In the genomic region with DNA sequence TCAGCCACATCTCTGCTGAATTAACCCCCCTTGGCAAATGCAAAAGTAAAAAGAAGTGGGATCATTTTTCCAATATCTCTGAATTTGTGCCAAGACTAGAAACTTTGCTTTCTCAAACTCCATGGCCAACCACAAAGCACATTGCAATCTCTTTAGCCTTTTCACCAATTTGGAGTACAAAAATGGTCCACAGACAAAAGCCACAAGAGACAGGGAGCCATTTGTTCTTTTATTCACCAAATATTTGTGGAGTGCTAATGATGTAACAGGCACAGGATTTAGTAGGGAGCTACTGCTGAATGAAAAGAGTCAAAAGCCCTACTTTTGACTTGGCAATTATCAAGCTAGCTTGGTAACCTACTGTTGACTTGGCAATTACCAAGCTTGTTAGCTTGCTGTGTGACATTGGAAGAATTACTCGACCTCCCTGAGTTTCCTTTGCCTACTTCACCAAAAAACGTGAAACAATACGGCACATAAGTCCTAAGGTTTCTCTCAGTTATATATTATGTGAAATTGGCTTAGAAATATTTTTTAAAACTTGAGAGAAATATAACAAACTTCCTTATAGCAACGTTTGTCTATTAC, we compare ENCODE assay signal across 20 cellular contexts.
DNase-seq lines count a peak whose midpoint lies in the region; ATAC-seq and TF ChIP-seq lines count a peak whose summit lies in the region.
"Had no signal": no experiment of that assay in that cellular context is flagged by ENCODE, and none has a peak within 500 bp of the region (broad histone marks: within the 10 kb centered on the region; RNA-seq: fewer than 3 reads in every experiment).

No MANE protein-coding gene starts in this region.

- H3K9me3 ChIP-seq in PC-3 (ENCODE audit: low read length) (no peaks in the 10 kb centered on the region), hepatocyte (ENCODE audit: low read depth) (no peaks in the 10 kb centered on the region)
- H3K9me3 ChIP-seq: BLaER1, Caco-2 had no signal

- H3K79me2 ChIP-seq in PC-3 (ENCODE audit: low read length) (no peaks in the 10 kb centered on the region), hepatocyte (no peaks in the 10 kb centered on the region)

- no peaks in the 10 kb centered on the region for H3F3A ChIP-seq in PC-3 (ENCODE audit: low read length, unreplicated experiment)

- H3K27ac ChIP-seq in PC-3 (ENCODE audit: low read length) (peak overlapping the region; percentile 84), foreskin keratinocyte (peak overlapping the region; percentile 70), hepatocyte (no peak overlapping the region)
- H3K27ac ChIP-seq: BLaER1, RWPE1 had no signal

- 84% methylated on average over 4 of the region's 4 CpGs for WGBS in hepatocyte (ENCODE audit: low lambda C conversion rate, missing lambda C conversion rate)

- no TSS peak for BruUV-seq in PC-3 (replicated peaks; lab: Mats Ljungman, UMichigan)

- H3K4me3 ChIP-seq in PC-3 (ENCODE audit: low read length) (no peak overlapping the region), hepatocyte (no peak overlapping the region)
- H3K4me3 ChIP-seq: BLaER1, GM12878 had no signal

- POLR2A ChIA-PET in PC-3 (lab: Charles Lee; ENCODE audit: unreplicated experiment): no interaction called here

- TF ChIP-seq CTCF in PC-3 (conservative IDR thresholded peaks at IDR 0.05; ENCODE audit: low read depth, low read length): no peak
- TF ChIP-seq CTCF in foreskin keratinocyte (conservative IDR thresholded peaks at IDR 0.05): no peak
- no peak for TF ChIP-seq CTCF in hepatocyte (IDR thresholded peaks at IDR 0.05; ENCODE audit: poor library complexity)

- H3K27me3 ChIP-seq in PC-3 (ENCODE audit: low read length) (no peaks in the 10 kb centered on the region), foreskin keratinocyte (no peaks in the 10 kb centered on the region), hepatocyte (no peaks in the 10 kb centered on the region)
- H3K27me3 ChIP-seq: BLaER1 had no signal

- H3K36me3 ChIP-seq in PC-3 (ENCODE audit: low read depth, low read length): no peaks in the 10 kb centered on the region
- H3K36me3 ChIP-seq in hepatocyte (replicated peaks; ENCODE audit: insufficient read depth, low read depth): no peaks in the 10 kb centered on the region
- H3K36me3 ChIP-seq: BLaER1 had no signal

- no peak for ATAC-seq in PC-3
- no peak for ATAC-seq in foreskin keratinocyte
- ATAC-seq in HG03039 (IDR thresholded peaks at IDR 0.05; ENCODE audit: unreplicated experiment): no peak
- no peak for ATAC-seq in HG03469 (IDR thresholded peaks at IDR 0.05; ENCODE audit: unreplicated experiment)
- ATAC-seq: GM12878 had no signal

- H3K9me2 ChIP-seq in PC-3 (replicated peaks; ENCODE audit: low read length): no peaks in the 10 kb centered on the region
- no peaks in the 10 kb centered on the region for H3K9me2 ChIP-seq in hepatocyte (replicated peaks; ENCODE audit: insufficient read depth)

- H4K20me1 ChIP-seq in PC-3 (ENCODE audit: low read length): no peaks in the 10 kb centered on the region
- no peaks in the 10 kb centered on the region for H4K20me1 ChIP-seq in hepatocyte (ENCODE audit: insufficient read depth, poor library complexity, severe bottlenecking)
- H4K20me1 ChIP-seq: BLaER1 had no signal

- peak overlapping the region; percentile 25; the same call in 1 of the 2 replicates for H3K4me2 ChIP-seq in PC-3 (ENCODE audit: low read length)
- no peak overlapping the region for H3K4me2 ChIP-seq in hepatocyte
- H3K4me2 ChIP-seq: BLaER1 had no signal

- peak; percentile 10 for DNase-seq in EH (ENCODE audit: low read depth)
- no peak for DNase-seq in PC-3
- peak; percentile 55 for DNase-seq in astrocyte of the hippocampus (ENCODE audit: low read depth, low spot score)
- no peak for DNase-seq in foreskin keratinocyte
- DNase-seq in NCI-H146 (lab: John Stamatoyannopoulos, UW): no peak
- no peak for DNase-seq in hepatocyte (ENCODE audit: low spot score)
- DNase-seq: Caco-2; CD4-positive, alpha-beta memory T cell; DMS 273 treated with DMSO at 0.1 percent for 48 hours; DMS79 treated with DMSO at 0.1 percent for 48 hours; MV-4-11; NCI-H187; NCI-H446; NCI-H526; SIG-M5 had no signal

- no peak overlapping the region for H3K9ac ChIP-seq in PC-3 (ENCODE audit: low read length)
- H3K9ac ChIP-seq: BLaER1 had no signal

- CTCF ChIA-PET in PC-3 (lab: Charles Lee): no interaction called here

- H3K4me1 ChIP-seq in PC-3 (ENCODE audit: insufficient read depth, low read length) (peaks cover 39% of the 10 kb centered on the region), foreskin keratinocyte (peaks cover 18% of the 10 kb centered on the region), hepatocyte (ENCODE audit: insufficient read depth) (peaks cover 17% of the 10 kb centered on the region)
- H3K4me1 ChIP-seq: BLaER1, Caco-2 had no signal

- no peak overlapping the region for H2AFZ ChIP-seq in PC-3 (ENCODE audit: low read length)
- no peak overlapping the region for H2AFZ ChIP-seq in hepatocyte

- intact Hi-C loops in PC-3 (cut with micrococcal nuclease): loop anchor here (10.0 kb wide), 1 partner anchor 98 kb away; the partner anchor contains the start of gene KLF3

Comparison
In these comparisons a context has a peak if more than half of its experiments do, and no peak if none do; other contexts are left out.
1. DNase-seq: peak in EH (single experiment) and astrocyte of the hippocampus (single experiment); none in PC-3 (single experiment), foreskin keratinocyte (0 of 2), NCI-H146 (single experiment) and hepatocyte (single experiment).